In genomic region chr11:129792663-129793062, GRCh38 we compare ENCODE assay signal across 29 cellular contexts. TPM values are rescaled to one million over a fixed set of nuclear protein-coding genes. Genes with fewer than 3 reads are reported as not detected.
"Had no signal": no experiment of that assay in that cellular context is flagged by ENCODE, and none has a peak within 500 bp of the region (broad histone marks: within the 10 kb centered on the region; RNA-seq: fewer than 3 reads in every experiment).

No MANE protein-coding gene starts in this region.

- H3K27me3 Mint-ChIP-seq: stimulated activated naive CD8-positive, alpha-beta T cell treated with anti-CD3 and anti-CD28 coated beads, Interleukin-15, amount 100 ng/mL, for 72 hours had no signal

- H3K27ac ChIP-seq: coronary artery, esophagus muscularis mucosa, foreskin keratinocyte, heart right ventricle, left lung, neural progenitor cell, prostate gland, right atrium auricular region, suprapubic skin, transverse colon, vagina had no signal

- H3K36me3 ChIP-seq: esophagus muscularis mucosa, heart right ventricle, left lung, neural progenitor cell, prostate gland, right atrium auricular region, suprapubic skin, transverse colon, vagina had no signal

- ATAC-seq: effector memory CD8-positive, alpha-beta T cell; foreskin keratinocyte; heart right ventricle; left cardiac atrium; left lung; naive thymus-derived CD4-positive, alpha-beta T cell; sciatic nerve; stimulated activated naive CD8-positive, alpha-beta T cell treated with anti-CD3 and anti-CD28 coated beads, Interleukin-15, amount 100 ng/mL, for 72 hours had no signal

- H3K9ac ChIP-seq: neural progenitor cell had no signal

- H2AFZ ChIP-seq: neural progenitor cell had no signal

- H3K4me3 ChIP-seq: coronary artery, esophagus muscularis mucosa, heart right ventricle, left lung, neural progenitor cell, prostate gland, right atrium auricular region, smooth muscle cell, suprapubic skin, transverse colon, vagina had no signal

- H3K36me3 Mint-ChIP-seq: neural progenitor cell had no signal

- H3K4me1 ChIP-seq: esophagus muscularis mucosa, left lung, neural progenitor cell, prostate gland, right atrium auricular region, vagina had no signal

- DNase-seq: effector memory CD8-positive, alpha-beta T cell; foreskin keratinocyte; glutamatergic neuron; heart right ventricle; hippocampal formation; left cardiac atrium; left lung; mesendoderm; midbrain; naive thymus-derived CD4-positive, alpha-beta T cell; stimulated activated CD4-positive, alpha-beta T cell treated with anti-CD3 and anti-CD28 coated beads, Interleukin-12 subunit alpha, Interleukin-12 subunit beta, amount 100 ng/mL, for 4 hours; stimulated activated CD4-positive, alpha-beta T cell treated with anti-CD3 and anti-CD28 coated beads, Interleukin-1b, Interleukin-23, amount 100 ng/mL, for 48 hours; stimulated activated CD4-positive, alpha-beta T cell treated with anti-CD3 and anti-CD28 coated beads, Interleukin-4, amount 100 ng/mL, for 1 hour; stimulated activated CD8-positive, alpha-beta memory T cell treated with anti-CD3 and anti-CD28 coated beads, Interleukin-4, amount 100 ng/mL, for 48 hours; stimulated activated naive CD4-positive, alpha-beta T cell; stimulated activated naive CD8-positive, alpha-beta T cell treated with anti-CD3 and anti-CD28 coated beads, Interleukin-15, amount 100 ng/mL, for 72 hours; transverse colon had no signal

- H3K27me3 ChIP-seq: foreskin keratinocyte, left lung, right atrium auricular region, transverse colon, vagina had no signal

- H3K4me2 ChIP-seq: neural progenitor cell, smooth muscle cell had no signal

- H3K4me1 Mint-ChIP-seq: nephron, neural progenitor cell had no signal

- H3K4me3 Mint-ChIP-seq: effector memory CD8-positive, alpha-beta T cell; naive thymus-derived CD4-positive, alpha-beta T cell; nephron; neural progenitor cell; stimulated activated naive CD8-positive, alpha-beta T cell treated with anti-CD3 and anti-CD28 coated beads, Interleukin-15, amount 100 ng/mL, for 72 hours had no signal

- H3K27ac Mint-ChIP-seq: effector memory CD8-positive, alpha-beta T cell; nephron; neural progenitor cell had no signal

- H3K9me3 ChIP-seq: prostate gland, right atrium auricular region, suprapubic skin, transverse colon, vagina had no signal

RNA-seq across cellular contexts. Expression of gene TMEM45B, which starts 23.0 kb away (rescaled TPM):
- total RNA-seq: fibroblast of lung, left cardiac atrium, osteoblast, right atrium auricular region had no signal
- polyA plus RNA-seq: fibroblast of lung, heart right ventricle had no signal
